In genomic region chr4:136803430-136803829, GRCh38 we compare ENCODE assay signal across 19 cellular contexts.
"Had no signal": no experiment of that assay in that cellular context is flagged by ENCODE, and none has a peak within 500 bp of the region (broad histone marks: within the 10 kb centered on the region; RNA-seq: fewer than 3 reads in every experiment).

No MANE protein-coding gene starts in this region.

- H3K4me1 ChIP-seq: breast epithelium, gastroesophageal sphincter, sigmoid colon, spleen, stomach, testis had no signal

- H3K27me3 Mint-ChIP-seq: activated CD4-positive, alpha-beta T cell treated with anti-CD3 and anti-CD28 coated beads, Interleukin-2, amount 10 ng/mL, durations not matched to agents 24 days and 14 days; activated naive CD8-positive, alpha-beta T cell treated with anti-CD3 and anti-CD28 coated beads, Interleukin-2, amount 50 U/mL, for 24 hours; activated T-helper 17 cell treated with anti-CD3 and anti-CD28 coated beads, Interleukin-2, amount 50 U/mL, for 72 hours; dendritic cell treated with granulocyte-macrophage colony-stimulating factor and Interleukin-4, amounts not matched to agents 40 ng/mL and 50 ng/mL, for 4 days; effector memory CD8-positive, alpha-beta T cell had no signal

- H3K27me3 ChIP-seq: breast epithelium, gastroesophageal sphincter, sigmoid colon, spleen, stomach, testis had no signal

- H3K4me1 Mint-ChIP-seq: activated CD4-positive, alpha-beta T cell treated with anti-CD3 and anti-CD28 coated beads, Interleukin-2, amount 10 ng/mL, durations not matched to agents 24 days and 14 days; activated naive CD8-positive, alpha-beta T cell treated with anti-CD3 and anti-CD28 coated beads, Interleukin-2, amount 50 U/mL, for 24 hours; activated T-helper 17 cell treated with anti-CD3 and anti-CD28 coated beads, Interleukin-2, amount 50 U/mL, for 72 hours had no signal

- H3K27ac Mint-ChIP-seq: activated CD4-positive, alpha-beta T cell treated with anti-CD3 and anti-CD28 coated beads, Interleukin-2, amount 10 ng/mL, durations not matched to agents 24 days and 14 days; activated naive CD4-positive, alpha-beta T cell treated with anti-CD3 and anti-CD28 coated beads for 36 hours; activated naive CD8-positive, alpha-beta T cell treated with anti-CD3 and anti-CD28 coated beads, Interleukin-2, amount 50 U/mL, for 24 hours; activated T-helper 17 cell treated with anti-CD3 and anti-CD28 coated beads, Interleukin-2, amount 50 U/mL, for 72 hours; dendritic cell treated with granulocyte-macrophage colony-stimulating factor and Interleukin-4, amounts not matched to agents 40 ng/mL and 50 ng/mL, for 4 days; effector memory CD8-positive, alpha-beta T cell; mesothelial cell of epicardium had no signal

- H3K4me3 Mint-ChIP-seq: activated CD4-positive, alpha-beta T cell treated with anti-CD3 and anti-CD28 coated beads, Interleukin-2, amount 10 ng/mL, durations not matched to agents 24 days and 14 days; activated naive CD4-positive, alpha-beta T cell treated with anti-CD3 and anti-CD28 coated beads for 36 hours; activated naive CD8-positive, alpha-beta T cell treated with anti-CD3 and anti-CD28 coated beads, Interleukin-2, amount 50 U/mL, for 24 hours; activated T-helper 17 cell treated with anti-CD3 and anti-CD28 coated beads, Interleukin-2, amount 50 U/mL, for 72 hours; dendritic cell treated with granulocyte-macrophage colony-stimulating factor and Interleukin-4, amounts not matched to agents 40 ng/mL and 50 ng/mL, for 4 days; effector memory CD8-positive, alpha-beta T cell; mesothelial cell of epicardium had no signal

- H3K27ac ChIP-seq: breast epithelium, epithelial cell of prostate, gastroesophageal sphincter, sigmoid colon, spleen, stomach, testis had no signal

- H3K9me3 Mint-ChIP-seq: activated CD4-positive, alpha-beta T cell treated with anti-CD3 and anti-CD28 coated beads, Interleukin-2, amount 10 ng/mL, durations not matched to agents 24 days and 14 days; activated naive CD4-positive, alpha-beta T cell treated with anti-CD3 and anti-CD28 coated beads for 36 hours had no signal

- ATAC-seq: activated naive CD8-positive, alpha-beta T cell treated with anti-CD3 and anti-CD28 coated beads, Interleukin-2, amount 50 U/mL, for 24 hours; activated T-helper 17 cell treated with anti-CD3 and anti-CD28 coated beads, Interleukin-2, amount 50 U/mL, for 72 hours; effector memory CD8-positive, alpha-beta T cell; gastroesophageal sphincter had no signal

- DNase-seq: activated CD4-positive, alpha-beta T cell treated with anti-CD3 and anti-CD28 coated beads, Interleukin-2, amount 10 ng/mL, durations not matched to agents 24 days and 14 days; activated CD4-positive, CD25-positive, alpha-beta regulatory T cell; activated naive CD4-positive, alpha-beta T cell treated with anti-CD3 and anti-CD28 coated beads for 36 hours; activated naive CD8-positive, alpha-beta T cell treated with anti-CD3 and anti-CD28 coated beads, Interleukin-2, amount 50 U/mL, for 24 hours; aorta; cerebellar nuclear complex; effector memory CD8-positive, alpha-beta T cell; sigmoid colon; spleen; stomach; T-helper 2 cell; testis had no signal

- H3K4me3 ChIP-seq: breast epithelium, gastroesophageal sphincter, lung, sigmoid colon, spleen, stomach, testis had no signal

- H3K9me3 ChIP-seq: breast epithelium, gastroesophageal sphincter, sigmoid colon, stomach, testis had no signal

- H3K36me3 Mint-ChIP-seq: mesothelial cell of epicardium had no signal

- H3K36me3 ChIP-seq: breast epithelium, gastroesophageal sphincter, sigmoid colon, spleen, stomach had no signal
